1 cellular context compared by ENCODE assay signal in the genomic region with DNA sequence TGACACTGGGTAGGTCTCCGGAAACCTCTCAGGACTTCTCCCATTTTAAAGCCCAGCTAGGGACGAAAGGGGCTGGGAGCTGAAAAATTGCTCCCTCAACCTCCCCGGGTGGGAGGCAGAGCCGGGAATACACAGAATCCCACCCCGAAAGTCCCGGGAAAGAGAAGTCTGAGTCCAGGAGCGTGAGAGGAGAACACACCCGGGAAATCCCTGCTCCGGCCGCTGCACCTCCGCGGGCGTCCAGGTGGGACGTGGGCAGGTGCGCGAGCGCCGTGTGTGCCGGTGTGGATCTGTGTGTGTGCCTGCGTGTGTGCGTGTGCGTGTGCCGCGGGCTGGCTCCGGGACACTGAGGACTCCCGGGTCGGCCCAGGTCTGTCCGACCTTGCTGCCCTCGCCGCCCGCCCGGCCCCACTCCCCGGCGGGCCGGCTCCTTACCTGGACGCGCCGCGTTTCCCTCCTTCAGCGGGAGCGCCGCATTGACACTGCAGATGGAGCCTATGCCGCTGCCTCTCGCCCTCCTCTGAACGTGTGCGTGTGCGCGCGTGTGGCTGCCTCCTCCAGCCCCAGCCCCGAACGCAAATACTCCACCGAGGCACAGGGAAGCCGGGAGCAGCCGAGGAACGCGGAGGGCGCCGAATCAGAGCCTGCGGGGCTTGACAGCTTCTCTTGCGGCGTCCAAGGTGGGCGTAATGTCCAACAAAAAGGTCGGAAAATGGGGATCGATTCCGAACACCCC.
TF ChIP-seq lines count a peak whose summit lies in the region.

TSS of gene PLXNA4 (minus strand) at position 484 of the 736 bp plus-strand sequence. CDS start 67,777 bp downstream, outside the sequence.

TF ChIP-seq in endothelial cell of umbilical vein, 7 proteins besides CTCF, POLR2A, EP300 and RAD21:
- TF ChIP-seq MAX (IDR thresholded peaks at IDR 0.05; ENCODE audit: insufficient read depth, insufficient read length): no peak
- TF ChIP-seq EZH2 (IDR thresholded peaks at IDR 0.05; ENCODE audit: borderline replicate concordance, low read depth, low read length, severe bottlenecking): peak; percentile 32
TF ChIP-seq in endothelial cell of umbilical vein: peak in this region for 1.
